ENCODE assay signal across 8 cellular contexts in the genomic region with DNA sequence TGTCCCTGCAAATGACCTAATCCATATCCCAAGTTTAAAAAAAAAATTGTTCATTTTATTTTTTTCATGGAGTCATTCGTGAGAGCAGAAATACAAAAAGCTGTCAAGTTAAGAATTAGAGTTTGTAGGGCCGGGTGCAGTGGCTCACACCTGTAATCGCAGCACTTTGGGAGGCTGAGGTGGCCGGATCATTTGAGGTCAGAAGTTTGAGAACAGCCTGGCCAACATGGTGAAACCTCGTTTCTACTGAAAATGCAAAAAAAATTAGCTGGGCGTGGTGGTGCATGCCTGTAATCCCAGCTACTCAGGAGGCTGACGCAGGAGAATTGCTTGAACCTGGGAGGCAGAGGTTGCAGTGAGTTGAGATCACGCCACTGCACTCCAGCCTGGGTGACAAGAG. TPM values are rescaled to one million over a fixed set of nuclear protein-coding genes. Genes with fewer than 3 reads are reported as not detected.
DNase-seq lines count a peak whose midpoint lies in the region; ATAC-seq, FAIRE-seq and TF ChIP-seq lines count a peak whose summit lies in the region.
"Not testable (repeated sequence)": the region's sequence is repeated elsewhere in the genome, so short reads cannot be mapped to it uniquely, and the experiment has no call there.
"Had no signal": no experiment of that assay in that cellular context is flagged by ENCODE, and none has a peak within 500 bp of the region (broad histone marks: within the 10 kb centered on the region; RNA-seq: fewer than 3 reads in every experiment).

No MANE protein-coding gene starts in this region.

- not testable (repeated sequence) for H3K36me3 ChIP-seq in Caco-2 (ENCODE audit: control insufficient read depth, insufficient read depth, low read length); IMR-90 (ENCODE audit: control insufficient read depth, insufficient read depth, low read length); HepG2 (replicated peaks in 1 of 2; ENCODE audit: control insufficient read depth in 1 of 2, insufficient read depth in 2 of 2, low read length in 2 of 2); uterus

- H3K4ac ChIP-seq in IMR-90 (ENCODE audit: low read depth, low read length): not testable (repeated sequence)

- not testable (repeated sequence) for TF ChIP-seq RAD21 in IMR-90 (IDR thresholded peaks at IDR 0.05; ENCODE audit: low read length); HepG2 (CRISPR knock-in tag; IDR thresholded peaks at IDR 0.05)

- not testable (repeated sequence) for H3K27ac ChIP-seq in IMR-90 (ENCODE audit: insufficient read depth, low read length); HepG2 (ENCODE audit: extremely low read length, insufficient read depth, low read length)
- H3K27ac ChIP-seq in uterus: peak overlapping the region; percentile 91 to 96

- H2BK5ac ChIP-seq in IMR-90 (ENCODE audit: low read depth, low read length, poor library complexity, severe bottlenecking): not testable (repeated sequence)

- CTCF ChIA-PET in Caco-2 (lab: Charles Lee): interaction anchor here (0.6 to 2.4 kb wide), 5 partner anchors 15 to 289 kb away, joined by 3 to 11 read pairs (median 5); a partner anchor contains a TSS
- CTCF ChIA-PET in IMR-90 (lab: Yijun Ruan, JAX): interaction anchor here (1.2 to 2.1 kb wide), 2 partner anchors 46 kb away, joined by 3 to 10 read pairs; no protein-coding TSS in a partner anchor
- CTCF ChIA-PET in WTC11 (lab: Charles Lee): interaction anchor here (1.0 to 2.3 kb wide), 6 partner anchors 9 to 141 kb away, joined by 3 to 14 read pairs (median 4); no protein-coding TSS in a partner anchor
- CTCF ChIA-PET in HepG2 (lab: Yijun Ruan, JAX; ENCODE audit: low intra/inter-chr PET ratio, low total read pairs): not testable (repeated sequence)

- not testable (repeated sequence) for H2AK5ac ChIP-seq in IMR-90 (ENCODE audit: low read depth, low read length)

- not testable (repeated sequence) for H3K14ac ChIP-seq in IMR-90 (replicated peaks; ENCODE audit: low read depth, low read length)

- H3K27ac Mint-ChIP-seq in Caco-2 (ENCODE audit: unreplicated experiment) (peak overlapping the region; percentile 10), WTC11 (peak overlapping the region; percentile 85)
- not testable (repeated sequence) for H3K27ac Mint-ChIP-seq in nephron progenitor cell

- peaks cover 13% of the 10 kb centered on the region; the same call in 1 of the 2 replicates for H3K4me1 ChIP-seq in Caco-2
- not testable (repeated sequence) for H3K4me1 ChIP-seq in IMR-90 (ENCODE audit: control insufficient read depth, insufficient read depth, low read length); uterus
- H3K4me1 ChIP-seq in HepG2 (ENCODE audit: insufficient read depth, low read length): peaks cover 61% of the 10 kb centered on the region

- not testable (repeated sequence) for TF ChIP-seq POLR2A in IMR-90 (IDR thresholded peaks at IDR 0.05; ENCODE audit: low read depth, low read length); HepG2 (IDR thresholded peaks at IDR 0.05; ENCODE audit: insufficient read depth in 1 of 2, low read depth in 2 of 2, low read length in 2 of 2); uterus (IDR thresholded peaks at IDR 0.05)

- dilution Hi-C loops in IMR-90 (cut with HindIII; ENCODE audit: low sequenced_read_pairs, unreplicated experiment): not testable (repeated sequence)

- not testable (repeated sequence) for DNase-seq in Caco-2; IMR-90; WTC11 (ENCODE audit: low spot score); HepG2 (ENCODE audit: low spot score); nephron progenitor cell; uterus

- H3K27me3 Mint-ChIP-seq in Caco-2 (ENCODE audit: insufficient read depth, unreplicated experiment); WTC11 (ENCODE audit: low read depth); nephron progenitor cell (ENCODE audit: low read depth, poor library complexity): not testable (repeated sequence)

- H3K27me3 ChIP-seq in Caco-2 (replicated peaks; ENCODE audit: control insufficient read depth, insufficient read depth, low read length); IMR-90 (ENCODE audit: control insufficient read depth, insufficient read depth, low read length); HepG2 (ENCODE audit: control insufficient read depth in 1 of 2, insufficient read depth in 2 of 2, low read length in 2 of 2); uterus: not testable (repeated sequence)

- H3K36me3 Mint-ChIP-seq in Caco-2 (ENCODE audit: insufficient read depth, unreplicated experiment): peaks cover 15% of the 10 kb centered on the region
- H3K36me3 Mint-ChIP-seq in WTC11; nephron progenitor cell (ENCODE audit: low read depth): not testable (repeated sequence)

- POLR2A ChIA-PET in Caco-2 (lab: Charles Lee); IMR-90 (lab: Charles Lee; ENCODE audit: unreplicated experiment): not testable (repeated sequence)
- POLR2A ChIA-PET in WTC11 (lab: Charles Lee) (interaction anchor here (0.7 to 1.1 kb wide), 3 partner anchors 10 to 360 kb away, joined by 3 to 7 read pairs (median 3); a partner anchor contains a TSS), HepG2 (lab: Yijun Ruan, JAX) (interaction anchor here (0.7 to 3.9 kb wide), 15 partner anchors 9 to 254 kb away, joined by 3 to 31 read pairs (median 6); a partner anchor contains a TSS)

- not testable (repeated sequence) for H2BK15ac ChIP-seq in IMR-90 (ENCODE audit: low read depth, low read length)

- H2BK20ac ChIP-seq in IMR-90 (ENCODE audit: low read depth, low read length): not testable (repeated sequence)

- not testable (repeated sequence) for H3K9me3 ChIP-seq in Caco-2; IMR-90 (ENCODE audit: control insufficient read depth, insufficient read depth, low read length); HepG2 (ENCODE audit: low read length); uterus

- H3K9me3 Mint-ChIP-seq in Caco-2 (ENCODE audit: unreplicated experiment); WTC11; nephron progenitor cell: not testable (repeated sequence)

- intact Hi-C loops in Caco-2 (cut with micrococcal nuclease; ENCODE audit: unreplicated experiment); IMR-90 (cut with micrococcal nuclease); HepG2 (cut with micrococcal nuclease; ENCODE audit: unreplicated experiment); uterus (cut with DNase I; ENCODE audit: low total_unique reads): not testable (repeated sequence)

- H3K79me1 ChIP-seq in IMR-90 (ENCODE audit: low read depth in 1 of 2, low read length in 2 of 2): not testable (repeated sequence)

- not testable (repeated sequence) for H3K23ac ChIP-seq in IMR-90 (ENCODE audit: low read depth, low read length)

- not testable (repeated sequence) for FAIRE-seq in HepG2 (lab: Jason Lieb, UNC)

- H2BK120ac ChIP-seq in IMR-90 (ENCODE audit: low read depth, low read length): not testable (repeated sequence)

- in situ Hi-C loops in IMR-90 (cut with MboI; ENCODE audit: low sequenced_read_pairs): not testable (repeated sequence)
- in situ Hi-C loops in HepG2 (cut with HindIII; ENCODE audit: extremely low pct_ligation_motif_present, low pct_unique_long_range_greater_than_20kb): loop anchor here (25.0 kb wide), 1 partner anchor 1056 kb away; a partner anchor contains a TSS

- H3K4me3 Mint-ChIP-seq in Caco-2 (ENCODE audit: unreplicated experiment); WTC11: not testable (repeated sequence)
- H3K4me3 Mint-ChIP-seq in nephron progenitor cell: peak overlapping the region; percentile 57

- not testable (repeated sequence) for TF ChIP-seq CTCF in Caco-2 (IDR thresholded peaks at IDR 0.05; ENCODE audit: insufficient read depth in 1 of 2, low read depth in 1 of 2, low read length in 1 of 2, severe bottlenecking in 1 of 2, unreplicated experiment in 1 of 2); IMR-90 (conservative IDR thresholded peaks at IDR 0.05; ENCODE audit: low read depth, low read length); WTC11 (IDR thresholded peaks at IDR 0.05); HepG2 (CRISPR knock-in tag; IDR thresholded peaks at IDR 0.05); nephron progenitor cell (IDR thresholded peaks at IDR 0.05); uterus (IDR thresholded peaks at IDR 0.05)

- H4K20me1 ChIP-seq in IMR-90 (ENCODE audit: insufficient read depth, low read length); HepG2 (ENCODE audit: insufficient read depth, low read length): not testable (repeated sequence)

- 0 out of 2 replicates have a peak overlapping the region, but pooled peaks have one; percentile 32 for H4K91ac ChIP-seq in IMR-90 (ENCODE audit: insufficient read depth, low read depth, low read length)

- H4K8ac ChIP-seq in IMR-90 (ENCODE audit: low read depth in 2 of 2, low read length in 2 of 2): not testable (repeated sequence)

- H3K4me2 ChIP-seq in IMR-90 (ENCODE audit: low read depth, low read length): not testable (repeated sequence)
- peak overlapping the region; percentile 68 for H3K4me2 ChIP-seq in HepG2 (ENCODE audit: low read depth, low read length)

- H3K4me1 Mint-ChIP-seq in Caco-2 (ENCODE audit: low read depth, unreplicated experiment) (peaks cover 10% of the 10 kb centered on the region), WTC11 (peaks cover 14% of the 10 kb centered on the region), nephron progenitor cell (peaks cover 23% of the 10 kb centered on the region)

- not testable (repeated sequence) for ATAC-seq in IMR-90 (ENCODE audit: low read depth); WTC11; HepG2

- H3K4me3 ChIP-seq in Caco-2 (ENCODE audit: low read depth, low read length); IMR-90 (ENCODE audit: insufficient read depth, low read depth, low read length); uterus: not testable (repeated sequence)
- H3K4me3 ChIP-seq in HepG2 (replicated peaks in 1 of 3; ENCODE audit: insufficient read depth in 1 of 3, low read depth in 2 of 3, low read length in 3 of 3): peak overlapping the region in 1 of 3 experiments; percentile 25; a peak in 1 of 6 replicates

- H4K5ac ChIP-seq in IMR-90 (ENCODE audit: low read depth, low read length): not testable (repeated sequence)

- H3K79me2 ChIP-seq in HepG2 (ENCODE audit: insufficient read depth, low read length): not testable (repeated sequence)

- not testable (repeated sequence) for BruUV-seq in Caco-2 (replicated peaks; lab: Mats Ljungman, UMichigan); IMR-90 (replicated peaks; lab: Mats Ljungman, UMichigan); HepG2 (replicated peaks; lab: Mats Ljungman, UMichigan)

- 76% methylated on average over 6 of the region's 8 CpGs; no CpG with 5 or more reads in 1 of the 2 experiments for WGBS in IMR-90 (ENCODE audit: extremely low coverage in 2 of 2, insufficient read length in 1 of 2), 2 experiments
- 12% methylated on average over 8 of the region's 8 CpGs for WGBS in HepG2 (ENCODE audit: low lambda C conversion rate)

- H3K56ac ChIP-seq in IMR-90 (ENCODE audit: extremely low read depth, insufficient read depth, low read length): not testable (repeated sequence)

- not testable (repeated sequence) for H3K9me1 ChIP-seq in IMR-90 (ENCODE audit: insufficient read depth, low read length)

- H3K18ac ChIP-seq in IMR-90 (ENCODE audit: low read depth, low read length): not testable (repeated sequence)

- H3K9ac ChIP-seq in IMR-90 (ENCODE audit: low read depth, low read length); HepG2 (ENCODE audit: insufficient read depth, low read depth, low read length): not testable (repeated sequence)

- H2AFZ ChIP-seq in IMR-90 (replicated peaks; ENCODE audit: low read length, poor library complexity); HepG2 (ENCODE audit: low read length): not testable (repeated sequence)

- H2AK9ac ChIP-seq in IMR-90 (replicated peaks; ENCODE audit: low read depth, low read length, poor library complexity): peak overlapping the region; percentile 61

- not testable (repeated sequence) for TF ChIP-seq EP300 in HepG2 (IDR thresholded peaks at IDR 0.05; ENCODE audit: low read depth in 2 of 2, low read length in 2 of 2); HepG2 (CRISPR knock-in tag; IDR thresholded peaks at IDR 0.05; ENCODE audit: borderline replicate concordance)

RNA-seq across cellular contexts. Expression of a gene that starts 4.8 kb away (rescaled TPM):
- 9.6 and 11.7 TPM in 2 replicates for total RNA-seq in Caco-2 (2022)
- total RNA-seq in IMR-90 (2012; rRNA removed): 2.0 and 2.5 TPM in 2 replicates
- polyA plus RNA-seq in IMR-90 (2012; rRNA removed): 8.1 and 8.5 TPM in 2 replicates
- polyA plus RNA-seq in IMR-90 (2012; cell fraction: cytosol; rRNA removed): 2.5 and 4.5 TPM in 2 replicates
- polyA plus RNA-seq in IMR-90 (2012; cell fraction: nucleus; rRNA removed; ENCODE audit: low replicate concordance): 2.0 and 2.9 TPM in 2 replicates
- total RNA-seq in WTC11 (2021): 24.0 to 46.2 TPM (median 44.1 TPM) in 3 replicates
- total RNA-seq in HepG2 (2016; rRNA removed; fragmentation: Illumina TruSeq; extraction: Trizol): 6.0 and 6.8 TPM in 2 replicates
- 1.6 and 1.7 TPM in 2 replicates for total RNA-seq in HepG2 (2016; cell fraction: cytosol; rRNA removed; fragmentation: Illumina TruSeq; extraction: Trizol; ENCODE audit: low read depth)
- total RNA-seq in HepG2 (2016; cell fraction: insoluble cytoplasmic fraction; rRNA removed; fragmentation: Illumina TruSeq; extraction: Trizol): 6.0 and 7.4 TPM in 2 replicates
- 5.7 and 5.8 TPM in 2 replicates for total RNA-seq in HepG2 (2016; cell fraction: membrane; rRNA removed; fragmentation: Illumina TruSeq; extraction: Trizol)
- total RNA-seq in HepG2 (2016; cell fraction: nucleus; rRNA removed; fragmentation: Illumina TruSeq; extraction: Trizol): 3.1 and 3.9 TPM in 2 replicates
- polyA plus RNA-seq in HepG2 (2011; rRNA removed): 4.8 and 7.3 TPM in 2 replicates
- polyA plus RNA-seq in HepG2 (2011; cell fraction: cytosol; rRNA removed): 3.7 and 5.8 TPM in 2 replicates
- polyA plus RNA-seq in HepG2 (2011; cell fraction: nucleus; rRNA removed): 6.9 and 7.3 TPM in 2 replicates
- polyA plus RNA-seq in HepG2 (2012): 8.0 and 9.2 TPM in 2 replicates
- 2.7 and 3.0 TPM in 2 replicates for polyA plus RNA-seq in HepG2 (2016; cell fraction: cytosol; fragmentation: Illumina TruSeq; extraction: Trizol; ENCODE audit: low read depth)
- polyA plus RNA-seq in HepG2 (2016; cell fraction: insoluble cytoplasmic fraction; fragmentation: Illumina TruSeq; extraction: Trizol; ENCODE audit: low read depth): 14.0 and 15.9 TPM in 2 replicates
- polyA plus RNA-seq in HepG2 (2016; cell fraction: membrane; fragmentation: Illumina TruSeq; extraction: Trizol; ENCODE audit: low read depth): 6.6 and 9.0 TPM in 2 replicates
- 10.6 and 12.2 TPM in 2 replicates for polyA plus RNA-seq in HepG2 (2016; cell fraction: nucleus; fragmentation: Illumina TruSeq; extraction: Trizol; ENCODE audit: insufficient read depth, low read depth)
- polyA minus RNA-seq in HepG2 (2011; rRNA and poly(A)+ RNA removed; ENCODE audit: low replicate concordance): 12.3 and 22.9 TPM in 2 replicates
- 6.7 and 6.9 TPM in 2 replicates for polyA minus RNA-seq in HepG2 (2011; cell fraction: cytosol; rRNA and poly(A)+ RNA removed)
- polyA minus RNA-seq in HepG2 (2011; cell fraction: nucleus; rRNA and poly(A)+ RNA removed): 3.7 and 4.5 TPM in 2 replicates
- 10 to 100 TPM in 2 of 4 donors, 1 to 10 TPM in 1, not detected in 1; 2.4 to 15.3 (median 11.0) TPM for total RNA-seq in uterus

RNA-seq across cellular contexts. Expression of a gene that starts 9.2 kb away (rescaled TPM):
- total RNA-seq in Caco-2 (2022): 64.3 and 65.7 TPM in 2 replicates
- 36.4 and 38.0 TPM in 2 replicates for total RNA-seq in IMR-90 (2012; rRNA removed)
- 47.7 and 51.2 TPM in 2 replicates for polyA plus RNA-seq in IMR-90 (2012; rRNA removed)
- 31.6 and 49.6 TPM in 2 replicates for polyA plus RNA-seq in IMR-90 (2012; cell fraction: cytosol; rRNA removed)
- 155 and 310 TPM in 2 replicates for polyA plus RNA-seq in IMR-90 (2012; cell fraction: nucleus; rRNA removed; ENCODE audit: low replicate concordance)
- 137 to 169 TPM (median 168 TPM) in 3 replicates for total RNA-seq in WTC11 (2021)
- 43.5 and 69.2 TPM in 2 replicates for total RNA-seq in HepG2 (2016; rRNA removed; fragmentation: Illumina TruSeq; extraction: Trizol)
- total RNA-seq in HepG2 (2016; cell fraction: cytosol; rRNA removed; fragmentation: Illumina TruSeq; extraction: Trizol; ENCODE audit: low read depth): 14.1 and 15.2 TPM in 2 replicates
- 34.4 and 70.7 TPM in 2 replicates for total RNA-seq in HepG2 (2016; cell fraction: insoluble cytoplasmic fraction; rRNA removed; fragmentation: Illumina TruSeq; extraction: Trizol)
- 29.3 and 33.1 TPM in 2 replicates for total RNA-seq in HepG2 (2016; cell fraction: membrane; rRNA removed; fragmentation: Illumina TruSeq; extraction: Trizol)
- 46.1 and 48.0 TPM in 2 replicates for total RNA-seq in HepG2 (2016; cell fraction: nucleus; rRNA removed; fragmentation: Illumina TruSeq; extraction: Trizol)
- polyA plus RNA-seq in HepG2 (2011; rRNA removed): 51.2 and 55.2 TPM in 2 replicates
- 29.3 and 36.1 TPM in 2 replicates for polyA plus RNA-seq in HepG2 (2011; cell fraction: cytosol; rRNA removed)
- 180 and 272 TPM in 2 replicates for polyA plus RNA-seq in HepG2 (2011; cell fraction: nucleus; rRNA removed)
- 37.6 and 43.1 TPM in 2 replicates for polyA plus RNA-seq in HepG2 (2012)
- 8.3 and 9.2 TPM in 2 replicates for polyA plus RNA-seq in HepG2 (2016; cell fraction: cytosol; fragmentation: Illumina TruSeq; extraction: Trizol; ENCODE audit: low read depth)
- polyA plus RNA-seq in HepG2 (2016; cell fraction: insoluble cytoplasmic fraction; fragmentation: Illumina TruSeq; extraction: Trizol; ENCODE audit: low read depth): 36.0 and 58.3 TPM in 2 replicates
- polyA plus RNA-seq in HepG2 (2016; cell fraction: membrane; fragmentation: Illumina TruSeq; extraction: Trizol; ENCODE audit: low read depth): 16.5 and 18.3 TPM in 2 replicates
- polyA plus RNA-seq in HepG2 (2016; cell fraction: nucleus; fragmentation: Illumina TruSeq; extraction: Trizol; ENCODE audit: insufficient read depth, low read depth): 122 and 136 TPM in 2 replicates
- 74.1 and 111 TPM in 2 replicates for polyA minus RNA-seq in HepG2 (2011; rRNA and poly(A)+ RNA removed; ENCODE audit: low replicate concordance)
- 26.2 and 33.8 TPM in 2 replicates for polyA minus RNA-seq in HepG2 (2011; cell fraction: cytosol; rRNA and poly(A)+ RNA removed)
- polyA minus RNA-seq in HepG2 (2011; cell fraction: nucleus; rRNA and poly(A)+ RNA removed): 24.3 and 26.9 TPM in 2 replicates
- 10 to 100 TPM; 13.8 to 72.4 (median 66.2) TPM for total RNA-seq in uterus

RNA-seq across cellular contexts. Expression of a gene that starts 20.8 kb away (rescaled TPM):
- total RNA-seq in Caco-2 (2022) (4.8 and 4.9 TPM in 2 replicates), IMR-90 (2012; rRNA removed) (under 0.01 and 0.18 TPM in 2 replicates), WTC11 (2021) (1.3 TPM in 3 replicates), HepG2 (2016; rRNA removed; fragmentation: Illumina TruSeq; extraction: Trizol) (70.9 and 165 TPM in 2 replicates), uterus (10 to 100 TPM in 1 of 4 donors, 1 to 10 TPM in 3; 4.1 to 24.8 (median 4.6) TPM)
- polyA plus RNA-seq in IMR-90 (2012; rRNA removed) (0.19 and 0.26 TPM in 2 replicates), HepG2 (2011; rRNA removed) (307 and 450 TPM in 2 replicates)
- polyA plus RNA-seq in IMR-90 (2012; cell fraction: cytosol; rRNA removed): 0.33 and 0.40 TPM in 2 replicates
- polyA plus RNA-seq in IMR-90 (2012; cell fraction: nucleus; rRNA removed; ENCODE audit: low replicate concordance): 0.30 and 0.69 TPM in 2 replicates
- total RNA-seq in HepG2 (2016; cell fraction: cytosol; rRNA removed; fragmentation: Illumina TruSeq; extraction: Trizol; ENCODE audit: low read depth): 13.2 and 15.8 TPM in 2 replicates
- total RNA-seq in HepG2 (2016; cell fraction: insoluble cytoplasmic fraction; rRNA removed; fragmentation: Illumina TruSeq; extraction: Trizol): 59.3 and 162 TPM in 2 replicates
- total RNA-seq in HepG2 (2016; cell fraction: membrane; rRNA removed; fragmentation: Illumina TruSeq; extraction: Trizol): 25.4 and 27.2 TPM in 2 replicates
- 122 and 155 TPM in 2 replicates for total RNA-seq in HepG2 (2016; cell fraction: nucleus; rRNA removed; fragmentation: Illumina TruSeq; extraction: Trizol)
- 311 and 377 TPM in 2 replicates for polyA plus RNA-seq in HepG2 (2011; cell fraction: cytosol; rRNA removed)
- 302 and 372 TPM in 2 replicates for polyA plus RNA-seq in HepG2 (2011; cell fraction: nucleus; rRNA removed)
- 396 and 449 TPM in 2 replicates for polyA plus RNA-seq in HepG2 (2012)
- 15.6 and 16.1 TPM in 2 replicates for polyA plus RNA-seq in HepG2 (2016; cell fraction: cytosol; fragmentation: Illumina TruSeq; extraction: Trizol; ENCODE audit: low read depth)
- polyA plus RNA-seq in HepG2 (2016; cell fraction: insoluble cytoplasmic fraction; fragmentation: Illumina TruSeq; extraction: Trizol; ENCODE audit: low read depth): 54.0 and 67.9 TPM in 2 replicates
- polyA plus RNA-seq in HepG2 (2016; cell fraction: membrane; fragmentation: Illumina TruSeq; extraction: Trizol; ENCODE audit: low read depth): 22.0 and 23.6 TPM in 2 replicates
- 194 and 212 TPM in 2 replicates for polyA plus RNA-seq in HepG2 (2016; cell fraction: nucleus; fragmentation: Illumina TruSeq; extraction: Trizol; ENCODE audit: insufficient read depth, low read depth)
- polyA minus RNA-seq in HepG2 (2011; rRNA and poly(A)+ RNA removed; ENCODE audit: low replicate concordance): 0.58 and 518 TPM in 2 replicates
- 120 and 232 TPM in 2 replicates for polyA minus RNA-seq in HepG2 (2011; cell fraction: cytosol; rRNA and poly(A)+ RNA removed)
- 89.4 and 148 TPM in 2 replicates for polyA minus RNA-seq in HepG2 (2011; cell fraction: nucleus; rRNA and poly(A)+ RNA removed)

RNA-seq across cellular contexts. Expression of a gene that starts 27.9 kb away (rescaled TPM):
- total RNA-seq in Caco-2 (2022) (0.57 TPM in 1 of 2 replicates, not detected in the other), IMR-90 (2012; rRNA removed) (0.36 TPM in 1 of 2 replicates, not detected in the other), WTC11 (2021) (3.1 to 3.5 TPM (median 3.5 TPM) in 3 replicates), HepG2 (2016; rRNA removed; fragmentation: Illumina TruSeq; extraction: Trizol) (5.6 and 5.9 TPM in 2 replicates), uterus (10 to 100 TPM in 1 of 4 donors, 1 to 10 TPM in 3; 5.0 to 46.1 (median 5.8) TPM)
- polyA plus RNA-seq in IMR-90 (2012; rRNA removed) (0.14 and 0.19 TPM in 2 replicates), HepG2 (2011; rRNA removed) (3.5 and 3.6 TPM in 2 replicates)
- polyA plus RNA-seq in IMR-90 (2012; cell fraction: cytosol; rRNA removed): 0.26 and 0.84 TPM in 2 replicates
- 0.23 and 0.28 TPM in 2 replicates for polyA plus RNA-seq in IMR-90 (2012; cell fraction: nucleus; rRNA removed; ENCODE audit: low replicate concordance)
- total RNA-seq in HepG2 (2016; cell fraction: cytosol; rRNA removed; fragmentation: Illumina TruSeq; extraction: Trizol; ENCODE audit: low read depth): 3.4 and 6.6 TPM in 2 replicates
- 4.8 and 8.3 TPM in 2 replicates for total RNA-seq in HepG2 (2016; cell fraction: insoluble cytoplasmic fraction; rRNA removed; fragmentation: Illumina TruSeq; extraction: Trizol)
- total RNA-seq in HepG2 (2016; cell fraction: membrane; rRNA removed; fragmentation: Illumina TruSeq; extraction: Trizol): 6.1 and 6.6 TPM in 2 replicates
- total RNA-seq in HepG2 (2016; cell fraction: nucleus; rRNA removed; fragmentation: Illumina TruSeq; extraction: Trizol): 4.4 TPM in 2 replicates
- 3.2 and 3.7 TPM in 2 replicates for polyA plus RNA-seq in HepG2 (2011; cell fraction: cytosol; rRNA removed)
- polyA plus RNA-seq in HepG2 (2011; cell fraction: nucleus; rRNA removed): 2.9 and 3.6 TPM in 2 replicates
- 1.8 and 3.2 TPM in 2 replicates for polyA plus RNA-seq in HepG2 (2012)
- polyA plus RNA-seq in HepG2 (2016; cell fraction: cytosol; fragmentation: Illumina TruSeq; extraction: Trizol; ENCODE audit: low read depth): 3.9 and 4.5 TPM in 2 replicates
- polyA plus RNA-seq in HepG2 (2016; cell fraction: insoluble cytoplasmic fraction; fragmentation: Illumina TruSeq; extraction: Trizol; ENCODE audit: low read depth): 5.7 and 6.7 TPM in 2 replicates
- polyA plus RNA-seq in HepG2 (2016; cell fraction: membrane; fragmentation: Illumina TruSeq; extraction: Trizol; ENCODE audit: low read depth): 5.8 and 6.2 TPM in 2 replicates
- 10.4 and 12.4 TPM in 2 replicates for polyA plus RNA-seq in HepG2 (2016; cell fraction: nucleus; fragmentation: Illumina TruSeq; extraction: Trizol; ENCODE audit: insufficient read depth, low read depth)
- polyA minus RNA-seq in HepG2 (2011; rRNA and poly(A)+ RNA removed; ENCODE audit: low replicate concordance): 4.9 TPM in 1 of 2 replicates, not detected in the other
- polyA minus RNA-seq in HepG2 (2011; cell fraction: cytosol; rRNA and poly(A)+ RNA removed): 0.97 and 0.99 TPM in 2 replicates
- polyA minus RNA-seq in HepG2 (2011; cell fraction: nucleus; rRNA and poly(A)+ RNA removed): 1.6 and 2.2 TPM in 2 replicates
- total RNA-seq: A673, H4 had no signal

RNA-seq across cellular contexts. Expression of a gene that starts 39.2 kb away (rescaled TPM):
- total RNA-seq in Caco-2 (2022) (31.0 and 32.1 TPM in 2 replicates), IMR-90 (2012; rRNA removed) (1.4 and 1.8 TPM in 2 replicates), WTC11 (2021) (1.4 to 2.7 TPM (median 1.4 TPM) in 3 replicates), HepG2 (2016; rRNA removed; fragmentation: Illumina TruSeq; extraction: Trizol) (71.1 and 171 TPM in 2 replicates), uterus (10 to 100 TPM in 2 of 4 donors, 1 to 10 TPM in 1, not detected in 1; 6.2 to 32.6 (median 31.5) TPM)
- polyA plus RNA-seq in IMR-90 (2012; rRNA removed) (5.8 and 6.1 TPM in 2 replicates), HepG2 (2011; rRNA removed) (513 and 772 TPM in 2 replicates)
- polyA plus RNA-seq in IMR-90 (2012; cell fraction: cytosol; rRNA removed): 4.1 and 5.2 TPM in 2 replicates
- polyA plus RNA-seq in IMR-90 (2012; cell fraction: nucleus; rRNA removed; ENCODE audit: low replicate concordance): 15.4 and 32.5 TPM in 2 replicates
- 36.8 and 37.7 TPM in 2 replicates for total RNA-seq in HepG2 (2016; cell fraction: cytosol; rRNA removed; fragmentation: Illumina TruSeq; extraction: Trizol; ENCODE audit: low read depth)
- total RNA-seq in HepG2 (2016; cell fraction: insoluble cytoplasmic fraction; rRNA removed; fragmentation: Illumina TruSeq; extraction: Trizol): 65.1 and 180 TPM in 2 replicates
- 37.5 and 44.4 TPM in 2 replicates for total RNA-seq in HepG2 (2016; cell fraction: membrane; rRNA removed; fragmentation: Illumina TruSeq; extraction: Trizol)
- 202 and 235 TPM in 2 replicates for total RNA-seq in HepG2 (2016; cell fraction: nucleus; rRNA removed; fragmentation: Illumina TruSeq; extraction: Trizol)
- polyA plus RNA-seq in HepG2 (2011; cell fraction: cytosol; rRNA removed): 355 and 506 TPM in 2 replicates
- 3,065 and 3,175 TPM in 2 replicates for polyA plus RNA-seq in HepG2 (2011; cell fraction: nucleus; rRNA removed)
- 460 and 611 TPM in 2 replicates for polyA plus RNA-seq in HepG2 (2012)
- 25.3 and 27.9 TPM in 2 replicates for polyA plus RNA-seq in HepG2 (2016; cell fraction: cytosol; fragmentation: Illumina TruSeq; extraction: Trizol; ENCODE audit: low read depth)
- polyA plus RNA-seq in HepG2 (2016; cell fraction: insoluble cytoplasmic fraction; fragmentation: Illumina TruSeq; extraction: Trizol; ENCODE audit: low read depth): 66.3 and 72.4 TPM in 2 replicates
- 31.9 and 32.4 TPM in 2 replicates for polyA plus RNA-seq in HepG2 (2016; cell fraction: membrane; fragmentation: Illumina TruSeq; extraction: Trizol; ENCODE audit: low read depth)
- polyA plus RNA-seq in HepG2 (2016; cell fraction: nucleus; fragmentation: Illumina TruSeq; extraction: Trizol; ENCODE audit: insufficient read depth, low read depth): 450 and 455 TPM in 2 replicates
- 88.1 and 583 TPM in 2 replicates for polyA minus RNA-seq in HepG2 (2011; rRNA and poly(A)+ RNA removed; ENCODE audit: low replicate concordance)
- polyA minus RNA-seq in HepG2 (2011; cell fraction: cytosol; rRNA and poly(A)+ RNA removed): 179 and 284 TPM in 2 replicates
- polyA minus RNA-seq in HepG2 (2011; cell fraction: nucleus; rRNA and poly(A)+ RNA removed): 584 and 876 TPM in 2 replicates
